ENCODE assay signal across 29 cellular contexts in the genomic region with DNA sequence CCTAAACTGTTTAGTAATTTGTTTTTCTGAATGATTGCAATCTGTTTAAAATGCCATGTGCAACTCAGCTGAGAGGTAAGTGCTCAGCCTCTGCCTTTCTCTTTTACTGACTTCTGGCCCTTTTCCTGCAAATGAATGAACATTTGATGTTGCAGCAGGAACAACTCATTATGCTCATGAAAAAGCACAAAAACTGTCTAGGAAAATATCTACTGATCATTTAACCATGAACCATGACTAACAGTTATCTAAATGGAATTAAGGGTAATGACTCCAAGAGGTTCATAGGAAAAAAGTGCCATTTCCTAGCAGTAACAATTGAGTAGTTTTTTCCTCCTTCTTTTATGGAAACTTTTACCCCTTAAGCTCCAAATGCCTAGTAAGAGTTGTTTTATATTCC.
"Had no signal": no experiment of that assay in that cellular context is flagged by ENCODE, and none has a peak within 500 bp of the region (broad histone marks: within the 10 kb centered on the region; RNA-seq: fewer than 3 reads in every experiment).

No MANE protein-coding gene starts in this region.

- H3K4me3 ChIP-seq: hepatocyte, left ventricle myocardium inferior, lung, neural progenitor cell, psoas muscle, right atrium auricular region, right lobe of liver, smooth muscle cell, testis, thyroid gland, transverse colon, upper lobe of left lung, vagina had no signal

- H3K9me3 ChIP-seq: left ventricle myocardium inferior, neutrophil, psoas muscle, right atrium auricular region, right lobe of liver, testis, thyroid gland, transverse colon, upper lobe of left lung, vagina had no signal

- H3K27me3 ChIP-seq: hepatocyte, neural progenitor cell, right atrium auricular region, right lobe of liver, testis, thyroid gland, transverse colon, upper lobe of left lung, vagina had no signal

- H3K4me2 ChIP-seq: hepatocyte, neural progenitor cell, smooth muscle cell had no signal

- H3K36me3 Mint-ChIP-seq: mesothelial cell of epicardium; natural killer cell; neural progenitor cell; stimulated activated memory B cell treated with anti-CD40 and anti-IgM and Interleukin-4, amounts not matched to agents 10 μg/mL and 1 μg/mL and 100 μg/mL, for 72 hours had no signal

- ATAC-seq: natural killer cell; psoas muscle; right lobe of liver; stimulated activated memory B cell treated with anti-CD40 and anti-IgM and Interleukin-4, amounts not matched to agents 10 μg/mL and 1 μg/mL and 100 μg/mL, for 72 hours; stimulated activated naive CD8-positive, alpha-beta T cell treated with anti-CD3 and anti-CD28 coated beads, Interleukin-15, amount 100 ng/mL, for 72 hours had no signal

- H2AFZ ChIP-seq: hepatocyte, neural progenitor cell, parathyroid adenoma had no signal

- H3K9ac ChIP-seq: neural progenitor cell, parathyroid adenoma had no signal

- H3K4me1 Mint-ChIP-seq: natural killer cell had no signal

- H3K4me3 Mint-ChIP-seq: mesothelial cell of epicardium; naive B cell; natural killer cell; nephron progenitor cell; neural progenitor cell; stimulated activated memory B cell treated with anti-CD40 and anti-IgM and Interleukin-4, amounts not matched to agents 10 μg/mL and 1 μg/mL and 100 μg/mL, for 72 hours; stimulated activated naive CD8-positive, alpha-beta T cell treated with anti-CD3 and anti-CD28 coated beads, Interleukin-15, amount 100 ng/mL, for 72 hours had no signal

- DNase-seq: left ventricle myocardium inferior; mesendoderm; naive B cell; natural killer cell; nephron progenitor cell; occipital lobe; psoas muscle; right lobe of liver; stimulated activated CD4-positive, alpha-beta T cell treated with anti-CD3 and anti-CD28 coated beads, Interleukin-1b, Interleukin-23, amount 100 ng/mL, for 48 hours; stimulated activated CD4-positive, alpha-beta T cell treated with anti-CD3 and anti-CD28 coated beads, Interleukin-2, amount 100 ng/mL, for 48 hours; stimulated activated CD4-positive, alpha-beta T cell treated with anti-CD3 and anti-CD28 coated beads, Interleukin-4, amount 100 ng/mL, for 4 hours; stimulated activated CD8-positive, alpha-beta memory T cell treated with anti-CD3 and anti-CD28 coated beads, Interleukin-4, amount 100 ng/mL, for 48 hours; stimulated activated naive CD4-positive, alpha-beta T cell treated with Interleukin-2 at 50 U/mL for 16 hours; stimulated activated naive CD8-positive, alpha-beta T cell treated with anti-CD3 and anti-CD28 coated beads, Interleukin-15, amount 100 ng/mL, for 72 hours; testis; thyroid gland; transverse colon; upper lobe of left lung had no signal

- H3K36me3 ChIP-seq: left ventricle myocardium inferior, neural progenitor cell, neutrophil, right atrium auricular region, right lobe of liver, thyroid gland, transverse colon, upper lobe of left lung, vagina had no signal

- H3K27ac Mint-ChIP-seq: mesothelial cell of epicardium; naive B cell; natural killer cell; nephron progenitor cell; neural progenitor cell; stimulated activated memory B cell treated with anti-CD40 and anti-IgM and Interleukin-4, amounts not matched to agents 10 μg/mL and 1 μg/mL and 100 μg/mL, for 72 hours; stimulated activated naive CD8-positive, alpha-beta T cell treated with anti-CD3 and anti-CD28 coated beads, Interleukin-15, amount 100 ng/mL, for 72 hours had no signal

- H3K4me1 ChIP-seq: psoas muscle, testis, vagina had no signal

- H3K9me3 Mint-ChIP-seq: naive B cell; natural killer cell; nephron progenitor cell; stimulated activated memory B cell treated with anti-CD40 and anti-IgM and Interleukin-4, amounts not matched to agents 10 μg/mL and 1 μg/mL and 100 μg/mL, for 72 hours; stimulated activated naive CD8-positive, alpha-beta T cell treated with anti-CD3 and anti-CD28 coated beads, Interleukin-15, amount 100 ng/mL, for 72 hours had no signal

- H3K79me2 ChIP-seq: hepatocyte, parathyroid adenoma had no signal

- FAIRE-seq: keratinocyte had no signal

- H3K27ac ChIP-seq: hepatocyte, left ventricle myocardium inferior, neural progenitor cell, neutrophil, parathyroid adenoma, psoas muscle, right atrium auricular region, right lobe of liver, testis, thyroid gland, transverse colon, upper lobe of left lung, vagina had no signal
